23 cellular contexts compared by ENCODE assay signal in genomic region chr14:60553855-60554254, GRCh38. TPM values are rescaled to one million over a fixed set of nuclear protein-coding genes. Genes with fewer than 3 reads are reported as not detected.
A peak's percentile ranks its signal among the peaks of the same experiment; 100 is the strongest.
DNase-seq lines count a peak whose midpoint lies in the region; ATAC-seq, FAIRE-seq and TF ChIP-seq lines count a peak whose summit lies in the region.
"Had no signal": no experiment of that assay in that cellular context is flagged by ENCODE, and none has a peak within 500 bp of the region (broad histone marks: within the 10 kb centered on the region; RNA-seq: fewer than 3 reads in every experiment).

No MANE protein-coding gene starts in this region.

- no peaks in the 10 kb centered on the region; a peak in 1 of 5 replicates for H3K27me3 ChIP-seq in K562 (ENCODE audit: control insufficient read depth in 2 of 2, insufficient read depth in 2 of 2, low read length in 2 of 2)

- H3K27me3 Mint-ChIP-seq in glutamatergic neuron (ENCODE audit: unreplicated experiment), result peaks cover 1% of the 10 kb centered on the region

- no peaks in the 10 kb centered on the region for H3K9me1 ChIP-seq in K562 (ENCODE audit: control insufficient read depth, insufficient read depth, low read length)

- intact Hi-C loops in K562 (cut with micrococcal nuclease), result loop anchor here (10.0 kb wide), 1 partner anchor 589 kb away; no protein-coding TSS in a partner anchor

- TF ChIP-seq CTCF in A549 (IDR thresholded peaks at IDR 0.05) (no peak), K562 (IDR thresholded peaks at IDR 0.05 in 2 of 3, conservative IDR thresholded peaks at IDR 0.05 in 1 of 3; ENCODE audit: insufficient read depth in 2 of 3, low read depth in 1 of 3, low read length in 3 of 3) (no peak), fibroblast of the aortic adventitia (IDR thresholded peaks at IDR 0.05; ENCODE audit: insufficient read depth, low read length) (no peak), glutamatergic neuron (IDR thresholded peaks at IDR 0.05; ENCODE audit: partially characterized antibody, unreplicated experiment) (no peak)

- TF ChIP-seq EP300 in A549 (IDR thresholded peaks at IDR 0.05) (no peak), K562 (IDR thresholded peaks at IDR 0.05; ENCODE audit: low read length) (no peak)

- no peak overlapping the region for H3K9ac ChIP-seq in K562 (ENCODE audit: insufficient read depth in 1 of 2, low read depth in 2 of 2, low read length in 2 of 2)
- H3K9ac ChIP-seq: KMS-11 had no signal

- BruUV-seq in K562 (replicated peaks; lab: Mats Ljungman, UMichigan), result no TSS peak

- 3% methylated on average over 1 of the region's 1 CpG for WGBS in A549 (ENCODE audit: missing lambda C conversion rate)
- WGBS in K562 (ENCODE audit: insufficient coverage, low coverage, missing lambda C conversion rate), result 0% methylated on average over 1 of the region's 1 CpG

- no peak overlapping the region for H2AFZ ChIP-seq in K562 (ENCODE audit: low read depth, low read length)
- H2AFZ ChIP-seq: PC-9 had no signal

- H3K4me1 ChIP-seq in A549 (no peaks in the 10 kb centered on the region), K562 (replicated peaks in 1 of 2; ENCODE audit: control insufficient read depth in 2 of 2, insufficient read depth in 2 of 2, low read length in 2 of 2) (no peaks in the 10 kb centered on the region; a peak in 1 of 5 replicates)

- POLR2A ChIA-PET in A549 (lab: Yijun Ruan, JAX), result no interaction called here
- POLR2A ChIA-PET in K562 (lab: Yijun Ruan, JAX), result no interaction called here

- no peak overlapping the region for H3K27ac Mint-ChIP-seq in glutamatergic neuron (ENCODE audit: unreplicated experiment)
- H3K27ac Mint-ChIP-seq: CD4-positive, CD25-positive, alpha-beta regulatory T cell; H9 had no signal

- in situ Hi-C loops in K562 (cut with MboI), result loop anchor here (25.0 kb wide), 1 partner anchor 492 kb away; no protein-coding TSS in a partner anchor

- H3K79me2 ChIP-seq in K562 (ENCODE audit: control insufficient read depth, insufficient read depth, low read length), result no peaks in the 10 kb centered on the region

- no peaks in the 10 kb centered on the region for H3K36me3 Mint-ChIP-seq in glutamatergic neuron (ENCODE audit: unreplicated experiment)
- H3K36me3 Mint-ChIP-seq: CD4-positive, CD25-positive, alpha-beta regulatory T cell had no signal

- H3K4me3 Mint-ChIP-seq in glutamatergic neuron (ENCODE audit: unreplicated experiment), result no peak overlapping the region
- H3K4me3 Mint-ChIP-seq: CD4-positive, CD25-positive, alpha-beta regulatory T cell; H9 had no signal

- TF ChIP-seq POLR2A in A549 (IDR thresholded peaks at IDR 0.05; ENCODE audit: low read length) (no peak), K562 (conservative IDR thresholded peaks at IDR 0.05) (no peak)

- no peak overlapping the region for H3K4me2 ChIP-seq in A549
- no peak overlapping the region for H3K4me2 ChIP-seq in K562 (ENCODE audit: insufficient read depth, low read length)
- H3K4me2 ChIP-seq: KMS-11, PC-9 had no signal

- ATAC-seq in A549, result no peak
- no peak for ATAC-seq in K562
- no peak for ATAC-seq in GM18520 (IDR thresholded peaks at IDR 0.05; ENCODE audit: unreplicated experiment)
- ATAC-seq: GM12878 had no signal

- H3K4me3 ChIP-seq in A549, result no peak overlapping the region
- no peak overlapping the region for H3K4me3 ChIP-seq in K562
- no peak overlapping the region for H3K4me3 ChIP-seq in fibroblast of the aortic adventitia (ENCODE audit: low read depth, low read length)
- H3K4me3 ChIP-seq: GM12878, PC-9 had no signal

- H3K9me3 ChIP-seq in A549 (0 out of 3 replicates have a peak, but pooled peaks cover 3% of the 10 kb centered on the region), K562 (replicated peaks; ENCODE audit: control insufficient read depth, insufficient read depth, low read depth, low read length) (no peaks in the 10 kb centered on the region)

- FAIRE-seq in A549 (lab: Jason Lieb, UNC) (no peak), K562 (lab: Jason Lieb, UNC) (no peak)
- FAIRE-seq: A204.1, GM12878 had no signal

- H3K4me1 Mint-ChIP-seq in glutamatergic neuron (ENCODE audit: low read depth, unreplicated experiment), result no peaks in the 10 kb centered on the region
- H3K4me1 Mint-ChIP-seq: CD4-positive, CD25-positive, alpha-beta regulatory T cell; H9 had no signal

- TF ChIP-seq RAD21 in A549 (conservative IDR thresholded peaks at IDR 0.05 in 1 of 2, IDR thresholded peaks at IDR 0.05 in 1 of 2) (no peak), K562 (CRISPR knock-in tag; conservative IDR thresholded peaks at IDR 0.05 in 1 of 2, IDR thresholded peaks at IDR 0.05 in 1 of 2) (no peak)

- H3K9me3 Mint-ChIP-seq in glutamatergic neuron (ENCODE audit: unreplicated experiment), result no peaks in the 10 kb centered on the region

- H4K20me1 ChIP-seq in K562 (replicated peaks; ENCODE audit: control insufficient read depth, insufficient read depth, low read length), result no peaks in the 10 kb centered on the region

- DNase-seq in A549 (ENCODE audit: low read depth in 1 of 2, low spot score in 1 of 2) (no peak), GM03348 (ENCODE audit: low spot score) (peak; percentile 6), K562 (ENCODE audit: extremely low read depth in 1 of 4, low spot score in 3 of 4) (no peak), fibroblast of the aortic adventitia (ENCODE audit: low read depth) (peak; percentile 39), glutamatergic neuron (no peak), caudate nucleus (lab: John Stamatoyannopoulos, UW) (no peak)
- DNase-seq in effector CD8-positive, alpha-beta T cell (lab: John Stamatoyannopoulos, UW), result no peak
- DNase-seq: CD4-positive, CD25-positive, alpha-beta regulatory T cell; DMS79; H9; NCI-H1417 treated with DMSO at 0.1 percent for 48 hours; NCI-H187 treated with DMSO at 0.1 percent for 48 hours; NCI-H2227 treated with DMSO at 0.1 percent for 48 hours; NCI-H510A; PC-9; RPMI8226; SHP77 had no signal

- CTCF ChIA-PET in A549 (lab: Yijun Ruan, JAX), result no interaction called here
- CTCF ChIA-PET in K562 (lab: Yijun Ruan, JAX; ENCODE audit: low intra/inter-chr PET ratio), result no interaction called here

- H3K27ac ChIP-seq in A549, result no peak overlapping the region
- no peak overlapping the region for H3K27ac ChIP-seq in K562 (ENCODE audit: extremely low read depth, low read depth, low read length)
- H3K27ac ChIP-seq in caudate nucleus (ENCODE audit: low read depth, low read length), result no peak overlapping the region
- H3K27ac ChIP-seq: KMS-11, PC-9 had no signal

- no peaks in the 10 kb centered on the region for H3K36me3 ChIP-seq in K562 (ENCODE audit: control insufficient read depth, insufficient read depth, low read length)

TF ChIP-seq in A549, 52 proteins besides CTCF, POLR2A, EP300 and RAD21:
- TF ChIP-seq CEBPB (IDR thresholded peaks at IDR 0.05), result peak; percentile 4 to 17; a peak in 2 of 4 replicates
- TF ChIP-seq FOSL2 (IDR thresholded peaks at IDR 0.05), result no peak
- TF ChIP-seq FOSL2 (CRISPR knock-in tag; IDR thresholded peaks at IDR 0.05), result no peak
- TF ChIP-seq SMC3 (IDR thresholded peaks at IDR 0.05), result no peak
- TF ChIP-seq PHF8 (IDR thresholded peaks at IDR 0.05; ENCODE audit: borderline replicate concordance, low read depth), result no peak
- TF ChIP-seq MYC (IDR thresholded peaks at IDR 0.05; ENCODE audit: borderline replicate concordance, low read length), result no peak
- TF ChIP-seq BHLHE40 (IDR thresholded peaks at IDR 0.05; ENCODE audit: low read depth, low read length), result no peak
- no peak for TF ChIP-seq EHF (CRISPR knock-in tag; IDR thresholded peaks at IDR 0.05)
- TF ChIP-seq, protein P1, sequence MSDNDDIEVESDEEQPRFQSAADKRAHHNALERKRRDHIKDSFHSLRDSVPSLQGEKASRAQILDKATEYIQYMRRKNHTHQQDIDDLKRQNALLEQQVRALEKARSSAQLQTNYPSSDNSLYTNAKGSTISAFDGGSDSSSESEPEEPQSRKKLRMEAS (IDR thresholded peaks at IDR 0.05), result no peak

TF ChIP-seq in K562, 482 proteins besides CTCF, POLR2A, EP300 and RAD21 (continues in another document):
- TF ChIP-seq CREB3L1 (IDR thresholded peaks at IDR 0.05; ENCODE audit: borderline replicate concordance, low read depth), result no peak
- no peak for TF ChIP-seq TRIM28 (IDR thresholded peaks at IDR 0.05)
- TF ChIP-seq CEBPB (tag; IDR thresholded peaks at IDR 0.05), result 0 out of 2 replicates have a peak, but pooled peaks have one; percentile 24

RNA-seq across cellular contexts. Expression of gene SIX6, which starts 44.9 kb away (rescaled TPM):
- not detected in 2 replicates for polyA plus RNA-seq in A549 (2011; rRNA removed)
- not detected in 2 replicates for polyA plus RNA-seq in A549 (2012; cell fraction: cytosol; rRNA removed)
- polyA plus RNA-seq in A549 (2012; cell fraction: nucleus; rRNA removed), result not detected in 2 replicates
- not detected in 3 replicates for polyA plus RNA-seq in A549 (2017; fragmentation: RNase III; extraction: RNeasy Plus Mini Kit Qiagen cat#74134 plus additional on column Dnase treatment)
- polyA minus RNA-seq in A549 (2011; rRNA and poly(A)+ RNA removed), result not detected in 2 replicates
- total RNA-seq in K562 (2011; cell fraction: chromatin; rRNA removed; ENCODE audit: low replicate concordance), result not detected in 2 replicates
- not detected in 2 replicates for total RNA-seq in K562 (2011; cell fraction: nucleolus; rRNA removed)
- not detected in 2 replicates for total RNA-seq in K562 (2011; cell fraction: nucleoplasm; rRNA removed)
- total RNA-seq in K562 (2014; rRNA removed), result not detected in 2 replicates
- not detected in 2 replicates for total RNA-seq in K562 (2014; rRNA removed; fragmentation: Illumina TruSeq; extraction: Trizol)
- total RNA-seq in K562 (2015; rRNA removed; fragmentation: Illumina TruSeq; extraction: Trizol), result not detected in 2 replicates
- total RNA-seq in K562 (2021), result not detected in 2 replicates
- polyA plus RNA-seq in K562 (2011; rRNA removed), result not detected in 2 replicates
- polyA plus RNA-seq in K562 (2011; cell fraction: cytosol; rRNA removed), result not detected in 2 replicates
- not detected in 2 replicates for polyA plus RNA-seq in K562 (2011; cell fraction: nucleus; rRNA removed)
- polyA plus RNA-seq in K562 (2012), result not detected in 2 replicates
- not detected in 2 replicates for polyA plus RNA-seq in K562 (2014; fragmentation: Illumina TruSeq; extraction: Trizol)
- not detected for polyA plus RNA-seq in K562 (2014; fragmentation: Nextera tagmentation; extraction: Ambion mirVana)
- polyA plus RNA-seq in K562 (2014; rRNA removed), result not detected in 2 replicates
- polyA minus RNA-seq in K562 (2011; rRNA and poly(A)+ RNA removed), result not detected in 2 replicates
- not detected in 2 replicates for polyA minus RNA-seq in K562 (2011; cell fraction: cytosol; rRNA and poly(A)+ RNA removed)
- polyA minus RNA-seq in K562 (2011; cell fraction: nucleus; rRNA and poly(A)+ RNA removed), result not detected in 2 replicates
- total RNA-seq in fibroblast of the aortic adventitia (ENCODE audit: low replicate concordance), result not detected in 2 replicates
- not detected for total RNA-seq in glutamatergic neuron (ENCODE audit: unreplicated experiment)
- total RNA-seq: CD4-positive, CD25-positive, alpha-beta regulatory T cell; GM12878; H9; M059J; PC-9 had no signal
- polyA plus RNA-seq: BJ; CD4-positive, CD25-positive, alpha-beta regulatory T cell; GM12878 had no signal

Comparison
In these comparisons a context has a peak if more than half of its experiments do, and no peak if none do; other contexts are left out.
1. DNase-seq: peak in GM03348 (single experiment) and fibroblast of the aortic adventitia (single experiment); none in A549 (0 of 2), K562 (0 of 4), glutamatergic neuron (single experiment), caudate nucleus (0 of 61) and effector CD8-positive, alpha-beta T cell (single experiment).
2. Of the 35 proteins assayed by ChIP-seq in both K562 and A549: peak only in K562: none; only in A549: none; in both: CEBPB; in neither: 34.